ENCODE assay signal across 8 cellular contexts in the genomic region with DNA sequence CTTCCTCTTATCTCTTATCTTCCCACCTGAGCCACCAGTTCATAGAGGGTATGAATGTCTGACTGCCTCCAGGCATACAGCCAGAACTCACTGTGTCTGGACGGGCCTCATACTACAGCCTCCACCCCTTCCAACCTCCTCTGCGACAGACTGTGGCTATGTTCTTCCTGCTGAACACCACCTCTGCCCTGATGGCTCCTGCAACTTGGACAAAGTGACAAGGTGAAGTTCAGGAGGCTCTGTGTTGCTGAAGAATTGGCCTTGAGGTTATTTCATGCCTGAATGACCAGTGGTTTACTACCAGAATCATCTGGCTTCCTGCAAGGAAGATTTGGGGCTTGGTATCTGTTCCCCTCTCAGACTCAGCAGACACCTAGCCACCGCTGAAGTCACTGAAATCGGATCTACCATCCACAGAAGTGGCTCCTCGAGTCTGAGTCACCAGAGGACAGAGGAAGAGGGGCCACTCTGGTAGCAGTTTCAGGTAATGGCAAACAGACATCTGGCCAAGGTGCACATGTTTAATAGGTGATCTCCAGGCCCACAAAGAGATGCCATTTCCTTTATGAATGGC. TPM values are rescaled to one million over a fixed set of nuclear protein-coding genes. Genes with fewer than 3 reads are reported as not detected.
A peak's percentile ranks its signal among the peaks of the same experiment; 100 is the strongest.
DNase-seq lines count a peak whose midpoint lies in the region; ATAC-seq and TF ChIP-seq lines count a peak whose summit lies in the region.

No MANE protein-coding gene starts in this region.

- no peaks in the 10 kb centered on the region for H3K9me3 ChIP-seq in BLaER1

- intact Hi-C loops in dorsolateral prefrontal cortex (cut with DNase I): no loop called here

- DNase-seq in GM19240 (ENCODE audit: insufficient read length, low spot score): peak; percentile 67
- DNase-seq in dorsolateral prefrontal cortex: no peak
- DNase-seq in nucleus accumbens (lab: John Stamatoyannopoulos, UW): no peak
- no peak for DNase-seq in NCI-H1092 (lab: John Stamatoyannopoulos, UW)
- no peak for DNase-seq in activated CD8-positive, alpha-beta memory T cell treated with anti-CD3 and anti-CD28 coated beads for 24 hours
- DNase-seq in foreskin fibroblast: no peak

- H3K27ac ChIP-seq in BLaER1 (peak overlapping the region; percentile 68), dorsolateral prefrontal cortex (peak overlapping the region in 33 of 59 donors; percentile 1 to 69 (median 40))

- H3K9ac ChIP-seq in BLaER1: peak overlapping the region; percentile 28; the same call in 1 of the 2 replicates

- no peak overlapping the region for H3K4me3 ChIP-seq in BLaER1
- no peak overlapping the region for H3K4me3 ChIP-seq in dorsolateral prefrontal cortex
- no peak overlapping the region for H3K4me3 ChIP-seq in foreskin fibroblast (ENCODE audit: low read depth in 1 of 2, low read length in 2 of 2)

- H4K20me1 ChIP-seq in BLaER1: peaks cover 97% of the 10 kb centered on the region

- TF ChIP-seq CTCF in dorsolateral prefrontal cortex (IDR thresholded peaks at IDR 0.05 in 54 of 56, conservative IDR thresholded peaks at IDR 0.05 in 2 of 56; ENCODE audit: low read depth in 1 of 56, partially characterized antibody in 56 of 56): no peak
- no peak for TF ChIP-seq CTCF in foreskin fibroblast (IDR thresholded peaks at IDR 0.05; ENCODE audit: low read depth, low read length)

- peaks cover 17% of the 10 kb centered on the region for H3K36me3 ChIP-seq in BLaER1

- peak overlapping the region; percentile 91 for H3K4me2 ChIP-seq in BLaER1

- peaks cover 79% of the 10 kb centered on the region for H3K4me1 ChIP-seq in BLaER1

- no peaks in the 10 kb centered on the region for H3K27me3 ChIP-seq in BLaER1
- H3K27me3 ChIP-seq in dorsolateral prefrontal cortex: no peaks in the 10 kb centered on the region

- peak; percentile 62 for ATAC-seq in HG03378 (IDR thresholded peaks at IDR 0.05; ENCODE audit: unreplicated experiment)

RNA-seq across cellular contexts. Expression of a gene that starts 14.2 kb away (rescaled TPM):
- total RNA-seq in dorsolateral prefrontal cortex: 100 to 1,000 TPM in 15 of 120 experiments, 10 to 100 TPM in 105; 55.0 to 133 (median 84.0) TPM

RNA-seq across cellular contexts. Expression of a gene that starts 16.0 kb away (rescaled TPM):
- 10 to 100 TPM; 19.5 to 74.6 (median 41.4) TPM for total RNA-seq in dorsolateral prefrontal cortex

RNA-seq across cellular contexts. Expression of a gene that starts 30.7 kb away (rescaled TPM):
- 10 to 100 TPM in 1 of 120 experiments, 1 to 10 TPM in 118, not detected in 1; 1.1 to 12.4 (median 3.8) TPM for total RNA-seq in dorsolateral prefrontal cortex

RNA-seq across cellular contexts. Expression of a gene that starts 32.7 kb away (rescaled TPM):
- 10 to 100 TPM; 41.5 to 82.0 (median 64.4) TPM for total RNA-seq in dorsolateral prefrontal cortex

RNA-seq across cellular contexts. Expression of a gene that starts 44.5 kb away (rescaled TPM):
- total RNA-seq in dorsolateral prefrontal cortex: 1 to 10 TPM in 104 of 120 experiments, under 1 TPM in 13, not detected in 3; 0.30 to 8.1 (median 2.0) TPM
